In the genomic region with DNA sequence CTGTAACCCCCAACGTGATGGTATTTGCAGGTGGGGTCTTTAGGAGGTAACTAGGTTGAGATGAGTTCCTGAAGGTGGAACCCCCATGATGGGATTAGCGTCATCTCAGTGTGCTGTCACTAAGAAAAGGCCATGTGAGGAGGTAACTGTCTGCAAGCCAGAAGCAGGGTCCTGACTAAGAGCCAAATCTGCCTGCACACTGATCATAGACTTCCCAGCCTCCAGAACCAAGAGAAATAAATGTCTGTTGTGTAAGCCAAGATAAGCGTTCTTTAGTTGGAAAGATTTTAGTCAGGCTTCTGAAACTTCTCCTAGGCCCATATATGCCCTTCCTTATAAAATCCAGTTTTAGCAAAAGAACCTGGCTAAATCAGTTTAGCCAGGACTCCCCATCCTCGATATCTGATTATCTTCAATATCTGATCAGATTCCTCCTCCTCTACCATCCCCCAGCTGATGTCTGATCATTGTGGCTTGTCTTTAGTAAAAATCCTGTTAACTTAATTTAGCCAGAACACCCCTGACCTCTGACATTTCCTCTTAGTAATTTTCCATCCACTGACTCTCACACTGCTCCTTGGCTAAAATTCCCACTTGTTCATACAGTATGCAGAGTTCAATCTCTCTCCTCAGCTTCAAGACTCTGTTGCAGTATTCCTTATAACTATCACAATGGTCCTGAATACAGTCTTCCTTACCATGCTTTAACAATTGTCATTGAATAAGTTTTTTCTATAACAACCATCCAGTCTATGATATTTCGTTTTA, we compare ENCODE assay signal across 21 cellular contexts.
DNase-seq lines count a peak whose midpoint lies in the region; ATAC-seq and TF ChIP-seq lines count a peak whose summit lies in the region.
"Had no signal": no experiment of that assay in that cellular context is flagged by ENCODE, and none has a peak within 500 bp of the region (broad histone marks: within the 10 kb centered on the region; RNA-seq: fewer than 3 reads in every experiment).

No MANE protein-coding gene starts in this region.

- WGBS in liver: 77% methylated on average over 5 of the region's 5 CpGs
- WGBS in right lobe of liver (ENCODE audit: insufficient coverage, low coverage, low lambda C conversion rate, missing lambda C conversion rate): 46% methylated on average over 5 of the region's 5 CpGs
- WGBS in aorta, 2 donors: 48 to 51% methylated on average over 5 of the region's 5 CpGs

- CTCF ChIA-PET in HEK293T (lab: Yijun Ruan, JAX): no interaction called here

- H3K4me3 ChIP-seq in liver (ENCODE audit: low read depth in 1 of 3, low read length in 3 of 3) (no peak overlapping the region), right lobe of liver (no peak overlapping the region), coronary artery (no peak overlapping the region), aorta (ENCODE audit: low read length in 2 of 2) (no peak overlapping the region)
- H3K4me3 ChIP-seq: GM12878, HAP-1 had no signal

- no peak for TF ChIP-seq POLR2A in right lobe of liver (IDR thresholded peaks at IDR 0.05)

- ATAC-seq in right lobe of liver (no peak), aorta (ENCODE audit: low FRiP score) (peak; percentile 36)
- ATAC-seq: GM12878 had no signal

- no peak overlapping the region for H3K4me3 Mint-ChIP-seq in nephron progenitor cell
- H3K4me3 Mint-ChIP-seq: CD4-positive, CD25-positive, alpha-beta regulatory T cell; CD8-positive, alpha-beta memory T cell had no signal

- no peak for TF ChIP-seq RAD21 in liver (IDR thresholded peaks at IDR 0.05)

- peaks cover 6% of the 10 kb centered on the region for H3K9me3 Mint-ChIP-seq in nephron progenitor cell

- no peak overlapping the region for H3K9ac ChIP-seq in liver (ENCODE audit: low read depth in 1 of 2, low read length in 2 of 2)

- peak overlapping the region; percentile 0 for H3K27ac Mint-ChIP-seq in nephron progenitor cell
- H3K27ac Mint-ChIP-seq: CD4-positive, CD25-positive, alpha-beta regulatory T cell; CD8-positive, alpha-beta memory T cell had no signal

- no peaks in the 10 kb centered on the region for H3K4me1 ChIP-seq in liver (ENCODE audit: control insufficient read depth in 4 of 4, insufficient read depth in 4 of 4, low read length in 3 of 4)
- no peaks in the 10 kb centered on the region for H3K4me1 ChIP-seq in right lobe of liver
- peaks cover 0 to 2% of the 10 kb centered on the region in 2 donors for H3K4me1 ChIP-seq in aorta (ENCODE audit: control insufficient read depth in 1 of 2, insufficient read depth in 2 of 2, low read length in 2 of 2)

- H3K36me3 ChIP-seq in liver (ENCODE audit: control insufficient read depth in 4 of 4, insufficient read depth in 3 of 4, low read depth in 1 of 4, low read length in 3 of 4) (no peaks in the 10 kb centered on the region), right lobe of liver (no peaks in the 10 kb centered on the region), aorta (ENCODE audit: control insufficient read depth in 1 of 2, insufficient read depth in 2 of 2, low read length in 1 of 2) (no peaks in the 10 kb centered on the region)
- H3K36me3 ChIP-seq: BE2C, HAP-1 had no signal

- H3K9me3 ChIP-seq in liver (ENCODE audit: control insufficient read depth in 4 of 4, low read length in 3 of 4): peaks cover 0 to 3% (median 0%) of the 10 kb centered on the region in 4 donors
- H3K9me3 ChIP-seq in right lobe of liver: no peaks in the 10 kb centered on the region
- no peaks in the 10 kb centered on the region for H3K9me3 ChIP-seq in aorta (ENCODE audit: control insufficient read depth, low read length)
- H3K9me3 ChIP-seq: BE2C, HAP-1 had no signal

- TF ChIP-seq CTCF in liver (IDR thresholded peaks at IDR 0.05; ENCODE audit: low read depth, low read length, missing input control) (no peak), right lobe of liver (IDR thresholded peaks at IDR 0.05) (no peak), coronary artery (IDR thresholded peaks at IDR 0.05) (no peak), nephron progenitor cell (IDR thresholded peaks at IDR 0.05) (no peak)

- POLR2A ChIA-PET in HEK293T (lab: Yijun Ruan, JAX): no interaction called here

- H3K27ac ChIP-seq in liver (ENCODE audit: low read depth in 1 of 2, low read length in 2 of 2) (no peak overlapping the region), right lobe of liver (no peak overlapping the region), coronary artery (peak overlapping the region; percentile 5 to 39), aorta (ENCODE audit: low read depth in 1 of 2, low read length in 2 of 2) (no peak overlapping the region)
- H3K27ac ChIP-seq: HL-60 had no signal

- no peaks in the 10 kb centered on the region for H3K36me3 Mint-ChIP-seq in nephron progenitor cell (ENCODE audit: low read depth)
- H3K36me3 Mint-ChIP-seq: CD4-positive, CD25-positive, alpha-beta regulatory T cell; CD8-positive, alpha-beta memory T cell had no signal

- intact Hi-C loops in right lobe of liver (cut with DNase I) (no loop called here), aorta (cut with DNase I) (no loop called here)

- H3K27me3 ChIP-seq in liver (ENCODE audit: control insufficient read depth in 4 of 4, insufficient read depth in 4 of 4, low read length in 3 of 4) (no peaks in the 10 kb centered on the region), right lobe of liver (no peaks in the 10 kb centered on the region), aorta (ENCODE audit: control insufficient read depth in 1 of 2, insufficient read depth in 2 of 2, low read length in 1 of 2) (no peaks in the 10 kb centered on the region)
- H3K27me3 ChIP-seq: BE2C had no signal

- DNase-seq in right lobe of liver: no peak
- DNase-seq in coronary artery (ENCODE audit: low spot score): no peak
- no peak for DNase-seq in nephron progenitor cell
- no peak for DNase-seq in aorta
- DNase-seq in HEK293T (ENCODE audit: extremely low spot score): no peak
- no peak for DNase-seq in NCI-H1417 treated with DMSO at 0.1 percent for 48 hours (lab: John Stamatoyannopoulos, UW)
- no peak for DNase-seq in NCI-H2107 (lab: John Stamatoyannopoulos, UW)
- DNase-seq: ACHN; BE2C; C1 segment of cervical spinal cord; CD4-positive, CD25-positive, alpha-beta regulatory T cell; CD8-positive, alpha-beta memory T cell; COR-L47; DMS 273 treated with DMSO at 0.1 percent for 48 hours; DMS53; DND-41; EL had no signal

- H3K4me1 Mint-ChIP-seq in nephron progenitor cell: peaks cover 4% of the 10 kb centered on the region
- H3K4me1 Mint-ChIP-seq: CD4-positive, CD25-positive, alpha-beta regulatory T cell; CD8-positive, alpha-beta memory T cell had no signal

- H3K27me3 Mint-ChIP-seq in nephron progenitor cell (ENCODE audit: low read depth, poor library complexity): no peaks in the 10 kb centered on the region
- H3K27me3 Mint-ChIP-seq: CD4-positive, CD25-positive, alpha-beta regulatory T cell; CD8-positive, alpha-beta memory T cell had no signal

TF ChIP-seq in liver, 16 proteins besides CTCF, POLR2A, EP300 and RAD21 (continues in another document):
- TF ChIP-seq JUND (IDR thresholded peaks at IDR 0.05): no peak
- TF ChIP-seq SP1 (IDR thresholded peaks at IDR 0.05): peak; percentile 27
- TF ChIP-seq, protein P1, sequence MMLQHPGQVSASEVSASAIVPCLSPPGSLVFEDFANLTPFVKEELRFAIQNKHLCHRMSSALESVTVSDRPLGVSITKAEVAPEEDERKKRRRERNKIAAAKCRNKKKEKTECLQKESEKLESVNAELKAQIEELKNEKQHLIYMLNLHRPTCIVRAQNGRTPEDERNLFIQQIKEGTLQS (IDR thresholded peaks at IDR 0.05): no peak
- TF ChIP-seq, protein P2, sequence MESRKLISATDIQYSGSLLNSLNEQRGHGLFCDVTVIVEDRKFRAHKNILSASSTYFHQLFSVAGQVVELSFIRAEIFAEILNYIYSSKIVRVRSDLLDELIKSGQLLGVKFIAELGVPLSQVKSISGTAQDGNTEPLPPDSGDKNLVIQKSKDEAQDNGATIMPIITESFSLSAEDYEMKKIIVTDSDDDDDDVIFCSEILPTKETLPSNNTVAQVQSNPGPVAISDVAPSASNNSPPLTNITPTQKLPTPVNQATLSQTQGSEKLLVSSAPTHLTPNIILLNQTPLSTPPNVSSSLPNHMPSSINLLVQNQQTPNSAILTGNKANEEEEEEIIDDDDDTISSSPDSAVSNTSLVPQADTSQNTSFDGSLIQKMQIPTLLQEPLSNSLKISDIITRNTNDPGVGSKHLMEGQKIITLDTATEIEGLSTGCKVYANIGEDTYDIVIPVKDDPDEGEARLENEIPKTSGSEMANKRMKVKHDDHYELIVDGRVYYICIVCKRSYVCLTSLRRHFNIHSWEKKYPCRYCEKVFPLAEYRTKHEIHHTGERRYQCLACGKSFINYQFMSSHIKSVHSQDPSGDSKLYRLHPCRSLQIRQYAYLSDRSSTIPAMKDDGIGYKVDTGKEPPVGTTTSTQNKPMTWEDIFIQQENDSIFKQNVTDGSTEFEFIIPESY (IDR thresholded peaks at IDR 0.05): no peak
- peak; percentile 81 for TF ChIP-seq NR2F2 (IDR thresholded peaks at IDR 0.05)
- no peak for TF ChIP-seq FOXA2 (IDR thresholded peaks at IDR 0.05)
- no peak for TF ChIP-seq RXRA (IDR thresholded peaks at IDR 0.05)
- no peak for TF ChIP-seq YY1 (IDR thresholded peaks at IDR 0.05)

TF ChIP-seq in HEK293T, 16 proteins besides CTCF, POLR2A, EP300 and RAD21:
- no peak for TF ChIP-seq NFRKB (IDR thresholded peaks at IDR 0.05)

Comparison
In these comparisons a context has a peak if more than half of its experiments do, and no peak if none do; other contexts are left out.
1. H3K27ac ChIP-seq: peak in coronary artery (2 of 2); none in liver (0 of 2), right lobe of liver (0 of 3) and aorta (0 of 2).